ENCODE assay signal across 12 cellular contexts in genomic region chr1:3134378-3135072, GRCh38.
"Had no signal": no experiment of that assay in that cellular context is flagged by ENCODE, and none has a peak within 500 bp of the region (broad histone marks: within the 10 kb centered on the region; RNA-seq: fewer than 3 reads in every experiment).

No MANE protein-coding gene starts in this region.

- H3K9me3 Mint-ChIP-seq: activated naive CD4-positive, alpha-beta T cell treated with anti-CD3 and anti-CD28 coated beads for 36 hours; activated T-helper 2 cell treated with anti-CD3 and anti-CD28 coated beads, Interferon-gamma antibody, Interleukin-2, Interleukin-4, amounts not matched to agents 10 μg/mL and 5 μg/mL and 100 μg/mL, durations not matched to agents 14 hours and 24 hours and 36 hours; memory B cell; natural killer cell treated with Interleukin-12 subunit alpha and Interleukin-12 subunit beta and Interleukin-15 and Interleukin-18, amount 100 ng/mL, for 72 hours; stimulated activated naive CD8-positive, alpha-beta T cell treated with anti-CD3 and anti-CD28 coated beads, Interleukin-15, Interleukin-2, amounts not matched to agents 100 ng/mL and 50 ng/mL, for 24 hours had no signal

- H3K27me3 Mint-ChIP-seq: natural killer cell treated with Interleukin-12 subunit alpha and Interleukin-12 subunit beta and Interleukin-15 and Interleukin-18, amount 100 ng/mL, for 72 hours; stimulated activated naive CD8-positive, alpha-beta T cell treated with anti-CD3 and anti-CD28 coated beads, Interleukin-15, Interleukin-2, amounts not matched to agents 100 ng/mL and 50 ng/mL, for 24 hours had no signal

- DNase-seq: activated CD4-positive, alpha-beta T cell treated with anti-CD3 and anti-CD28 coated beads for 1 hour; activated CD4-positive, alpha-beta T cell treated with anti-CD3 and anti-CD28 coated beads, Interleukin-2, amount 50 U/mL, for 48 hours; activated naive CD4-positive, alpha-beta T cell treated with anti-CD3 and anti-CD28 coated beads for 36 hours; occipital lobe; psoas muscle had no signal

- H3K36me3 ChIP-seq: gastroesophageal sphincter had no signal

- H3K9me3 ChIP-seq: gastroesophageal sphincter, psoas muscle had no signal

- ATAC-seq: gastroesophageal sphincter, left lobe of liver, psoas muscle, sciatic nerve had no signal

- H3K4me1 Mint-ChIP-seq: memory B cell had no signal

- H3K36me3 Mint-ChIP-seq: memory B cell; natural killer cell treated with Interleukin-12 subunit alpha and Interleukin-12 subunit beta and Interleukin-15 and Interleukin-18, amount 100 ng/mL, for 72 hours had no signal

- H3K27ac Mint-ChIP-seq: activated naive CD4-positive, alpha-beta T cell treated with anti-CD3 and anti-CD28 coated beads for 36 hours; activated T-helper 2 cell treated with anti-CD3 and anti-CD28 coated beads, Interferon-gamma antibody, Interleukin-2, Interleukin-4, amounts not matched to agents 10 μg/mL and 5 μg/mL and 100 μg/mL, durations not matched to agents 14 hours and 24 hours and 36 hours; memory B cell; natural killer cell treated with Interleukin-12 subunit alpha and Interleukin-12 subunit beta and Interleukin-15 and Interleukin-18, amount 100 ng/mL, for 72 hours; stimulated activated naive CD8-positive, alpha-beta T cell treated with anti-CD3 and anti-CD28 coated beads, Interleukin-15, Interleukin-2, amounts not matched to agents 100 ng/mL and 50 ng/mL, for 24 hours had no signal

- H3K4me1 ChIP-seq: psoas muscle had no signal

- H3K4me3 Mint-ChIP-seq: activated naive CD4-positive, alpha-beta T cell treated with anti-CD3 and anti-CD28 coated beads for 36 hours; memory B cell; natural killer cell treated with Interleukin-12 subunit alpha and Interleukin-12 subunit beta and Interleukin-15 and Interleukin-18, amount 100 ng/mL, for 72 hours; stimulated activated naive CD8-positive, alpha-beta T cell treated with anti-CD3 and anti-CD28 coated beads, Interleukin-15, Interleukin-2, amounts not matched to agents 100 ng/mL and 50 ng/mL, for 24 hours had no signal

- H3K4me3 ChIP-seq: gastroesophageal sphincter, psoas muscle had no signal

- H3K27ac ChIP-seq: psoas muscle had no signal
